In the genomic region with DNA sequence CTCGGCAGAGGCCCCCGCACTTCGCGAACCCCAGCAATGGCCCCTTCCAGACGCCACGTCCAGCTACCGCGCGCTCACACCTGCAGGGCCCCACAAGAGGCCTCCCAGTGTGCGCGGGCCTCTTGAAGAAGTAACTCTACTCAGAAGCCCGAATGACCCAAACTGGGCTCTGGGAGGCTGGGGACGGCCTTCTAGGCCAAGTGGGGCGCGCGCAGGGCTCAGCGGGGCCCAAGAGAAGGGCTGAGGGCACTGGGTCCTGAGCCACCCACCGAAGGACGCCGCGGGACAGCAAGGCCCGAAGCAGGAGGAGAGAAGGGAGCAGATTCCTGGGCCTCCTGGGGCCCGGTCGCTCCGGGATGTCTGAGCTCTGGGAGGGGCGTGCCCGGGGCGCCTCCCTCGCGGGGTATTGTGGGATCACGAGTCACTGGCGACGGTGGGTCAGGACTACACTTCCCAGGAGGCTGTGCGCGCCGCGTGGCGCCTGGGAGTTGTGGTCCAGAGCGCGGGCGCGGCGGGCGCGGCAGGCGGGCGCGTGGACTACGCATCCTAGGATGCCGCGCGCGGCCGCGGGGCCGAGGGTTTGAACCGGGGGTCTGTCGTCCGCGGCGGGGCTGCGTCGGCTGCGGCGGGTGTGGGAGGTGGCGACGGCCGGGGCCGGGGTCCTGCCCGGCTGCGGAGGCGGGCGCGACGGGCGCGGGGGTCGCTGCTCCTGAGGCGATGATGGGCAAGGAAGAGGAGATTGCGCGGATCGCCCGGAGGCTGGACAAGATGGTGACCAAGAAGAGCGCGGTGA, we compare ENCODE assay signal across 8 cellular contexts. TPM values are rescaled to one million over a fixed set of nuclear protein-coding genes. Genes with fewer than 3 reads are reported as not detected.
DNase-seq lines count a peak whose midpoint lies in the region; ATAC-seq and TF ChIP-seq lines count a peak whose summit lies in the region.

A gene (plus strand): TSS at position 603 of the 793 bp plus-strand sequence. CDS start 115 bp downstream, at position 718.

- ATAC-seq in HG02571 (IDR thresholded peaks at IDR 0.05; ENCODE audit: unreplicated experiment), result peak; percentile 69
- peak; percentile 81 to 88 for ATAC-seq in activated naive CD4-positive, alpha-beta T cell treated with anti-CD3 and anti-CD28 coated beads, Interleukin-2, amount 50 U/mL, for 72 hours

- intact Hi-C loops in testis (cut with DNase I; ENCODE audit: low total_unique reads), result no loop called here

- peak within 1 kb of the TSS; percentile 85 to 93 for H3K27ac Mint-ChIP-seq in activated naive CD4-positive, alpha-beta T cell treated with anti-CD3 and anti-CD28 coated beads, Interleukin-2, amount 50 U/mL, for 72 hours

- H3K36me3 Mint-ChIP-seq in activated naive CD4-positive, alpha-beta T cell treated with anti-CD3 and anti-CD28 coated beads, Interleukin-2, amount 50 U/mL, for 72 hours, result no peaks in the 10 kb centered on the region

- H3K9me3 ChIP-seq in osteoblast (ENCODE audit: low read depth, low read length) (no peaks in the 10 kb centered on the region), testis (no peaks in the 10 kb centered on the region)

- H2AFZ ChIP-seq in osteoblast (ENCODE audit: low read length), result peak within 1 kb of the TSS; percentile 83

- TF ChIP-seq CTCF in osteoblast (IDR thresholded peaks at IDR 0.05; ENCODE audit: extremely low read depth, low read depth, low read length), result no peak
- peak in 1 of 3 experiments; percentile 12 for TF ChIP-seq CTCF in testis (IDR thresholded peaks at IDR 0.05)

- DNase-seq in GF-D8 (lab: John Stamatoyannopoulos, UW) (peak; percentile 80), NCI-H1092 (lab: John Stamatoyannopoulos, UW) (peak; percentile 91), SKM-1 (lab: John Stamatoyannopoulos, UW; ENCODE audit: unreplicated experiment) (peak; percentile 71), glomerular visceral epithelial cell (ENCODE audit: extremely low spot score) (peak; percentile 96), osteoblast (ENCODE audit: insufficient read length, low spot score, missing footprints) (peak; percentile 100), testis (peak; percentile 99)
- DNase-seq in activated naive CD4-positive, alpha-beta T cell treated with anti-CD3 and anti-CD28 coated beads, Interleukin-2, amount 50 U/mL, for 72 hours (ENCODE audit: low spot score in 2 of 2), result peak; percentile 88 to 94

- H3K36me3 ChIP-seq in osteoblast (ENCODE audit: insufficient read depth, low read length) (no peaks in the 10 kb centered on the region), testis (ENCODE audit: low read depth, missing control alignments) (no peaks in the 10 kb centered on the region)

- H3K4me2 ChIP-seq in osteoblast (ENCODE audit: insufficient read depth, low read length), result peak within 1 kb of the TSS; percentile 91

- H3K4me3 ChIP-seq in osteoblast (ENCODE audit: insufficient read depth, low read length) (peak within 1 kb of the TSS; percentile 87), testis (peak within 1 kb of the TSS; percentile 86 to 91)

- no peaks in the 10 kb centered on the region for H3K79me2 ChIP-seq in osteoblast (ENCODE audit: insufficient read depth, low read length)

- WGBS in testis, 2 donors, result 1% methylated on average over 76 of the region's 85 CpGs; no CpG with 5 or more reads in 1 of the 2 donors

- no peaks in the 10 kb centered on the region for H3K9me3 Mint-ChIP-seq in activated naive CD4-positive, alpha-beta T cell treated with anti-CD3 and anti-CD28 coated beads, Interleukin-2, amount 50 U/mL, for 72 hours

- H3K27ac ChIP-seq in osteoblast (ENCODE audit: low read depth, low read length) (peak within 1 kb of the TSS; percentile 66), testis (peak within 1 kb of the TSS; percentile 65 to 85)

- TF ChIP-seq POLR2A in testis (IDR thresholded peaks at IDR 0.05), result no peak

- peaks cover 39% of the 10 kb centered on the region for H3K4me1 ChIP-seq in osteoblast (ENCODE audit: insufficient read depth, low read length)
- H3K4me1 ChIP-seq in testis, result peaks cover 20% of the 10 kb centered on the region

- no peaks in the 10 kb centered on the region for H3K27me3 ChIP-seq in osteoblast (ENCODE audit: insufficient read depth, low read length)
- H3K27me3 ChIP-seq in testis, result no peaks in the 10 kb centered on the region

- H4K20me1 ChIP-seq in osteoblast (ENCODE audit: insufficient read depth, low read length), result peaks cover 32% of the 10 kb centered on the region

RNA-seq across cellular contexts. Expression of the gene that starts here (rescaled TPM):
- total RNA-seq in activated naive CD4-positive, alpha-beta T cell treated with anti-CD3 and anti-CD28 coated beads, Interleukin-2, amount 50 U/mL, for 72 hours, result 10 to 100 TPM; 21.9 to 79.3 TPM
- total RNA-seq in osteoblast, result 28.9 and 31.5 TPM in 2 replicates
- 100 to 1,000 TPM in 1 of 2 donors, 10 to 100 TPM in 1; 94.5 to 126 TPM for total RNA-seq in testis
- 171 TPM for polyA plus RNA-seq in testis (ENCODE audit: insufficient read depth, low read depth, low replicate concordance)

Comparison
In these comparisons a context has a peak if more than half of its experiments do, and no peak if none do; other contexts are left out.
1. Peak in every context shown above with its lines: DNase-seq, ATAC-seq, H3K4me3 ChIP-seq and H3K27ac ChIP-seq.